In the genomic region with DNA sequence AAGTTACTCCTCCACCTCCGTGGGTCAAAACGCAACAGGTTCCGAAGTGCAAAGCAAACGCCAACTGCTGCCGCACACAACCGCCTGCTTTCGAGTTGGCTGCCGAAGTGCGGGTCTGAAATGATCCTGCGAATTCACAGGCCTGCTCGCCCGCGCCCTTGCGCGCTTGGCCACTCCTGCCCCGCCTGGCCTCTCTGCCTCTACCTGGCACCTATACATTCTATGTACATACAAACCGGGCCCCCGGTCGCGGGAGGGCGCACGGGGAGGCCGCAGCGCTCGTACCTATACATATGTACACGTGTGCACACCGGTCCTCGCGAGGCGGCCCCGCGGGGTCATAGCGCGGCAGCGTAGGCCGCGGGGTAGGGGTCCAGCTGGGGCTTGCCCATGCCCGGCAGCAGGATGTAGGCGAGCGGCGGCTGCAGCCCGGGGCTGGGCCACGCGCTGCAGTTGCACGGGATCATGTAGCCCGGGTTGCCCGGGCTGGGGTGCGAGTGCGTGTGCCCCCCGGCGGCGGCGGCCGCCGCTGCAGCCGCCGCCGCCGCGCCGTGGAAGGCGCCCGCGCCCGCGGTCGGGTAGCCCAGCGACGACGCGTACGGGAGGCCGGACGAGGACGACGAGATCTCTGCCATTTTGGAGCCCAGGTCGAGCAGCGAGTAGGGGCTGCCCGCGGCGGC, we compare ENCODE assay signal across 9 cellular contexts. TPM values are rescaled to one million over a fixed set of nuclear protein-coding genes. Genes with fewer than 3 reads are reported as not detected.
DNase-seq lines count a peak whose midpoint lies in the region; ATAC-seq and TF ChIP-seq lines count a peak whose summit lies in the region.
"Had no signal": no experiment of that assay in that cellular context is flagged by ENCODE, and none has a peak within 500 bp of the region (broad histone marks: within the 10 kb centered on the region; RNA-seq: fewer than 3 reads in every experiment).

No MANE protein-coding gene starts in this region.

- H3K27ac Mint-ChIP-seq in chondrocyte (ENCODE audit: unreplicated experiment) = no peak overlapping the region
- peak overlapping the region; percentile 93 for H3K27ac Mint-ChIP-seq in neural crest cell (ENCODE audit: unreplicated experiment)

- H3K27me3 Mint-ChIP-seq in chondrocyte (ENCODE audit: low read depth) (peaks cover 72% of the 10 kb centered on the region), neural crest cell (ENCODE audit: low read depth) (peaks cover 80% of the 10 kb centered on the region)

- H3K79me2 ChIP-seq in Karpas-422 (ENCODE audit: low read length) = no peaks in the 10 kb centered on the region

- peak; percentile 65 for ATAC-seq in GM21528 (IDR thresholded peaks at IDR 0.05; ENCODE audit: low FRiP score, unreplicated experiment)

- peaks cover 3% of the 10 kb centered on the region for H3K36me3 Mint-ChIP-seq in chondrocyte (ENCODE audit: low read depth)
- peaks cover 18% of the 10 kb centered on the region for H3K36me3 Mint-ChIP-seq in neural crest cell (ENCODE audit: low read depth)

- no peaks in the 10 kb centered on the region for H4K20me1 ChIP-seq in Karpas-422 (ENCODE audit: insufficient read depth, low read depth, low read length)

- no peaks in the 10 kb centered on the region for H3K9me3 ChIP-seq in Karpas-422 (ENCODE audit: low read length)

- DNase-seq in NCI-H1417 (lab: John Stamatoyannopoulos, UW) (peak; percentile 68 to 85 (median 80)), NCI-H1417 treated with DMSO at 0.1 percent for 48 hours (lab: John Stamatoyannopoulos, UW) (no peak), NCI-H1092 treated with DMSO at 0.1 percent for 48 hours (lab: John Stamatoyannopoulos, UW) (peak; percentile 84), chondrocyte (ENCODE audit: low spot score) (peak; percentile 93), neural crest cell (ENCODE audit: low read depth, low spot score) (no peak), Karpas-422 (no peak), T1000 (lab: John Stamatoyannopoulos, UW) (no peak)

- H3K9me3 Mint-ChIP-seq in chondrocyte (ENCODE audit: low read depth) (no peaks in the 10 kb centered on the region), neural crest cell (no peaks in the 10 kb centered on the region)

- H3K4me3 Mint-ChIP-seq in chondrocyte (ENCODE audit: unreplicated experiment) (no peak overlapping the region), neural crest cell (peak overlapping the region; percentile 95)

- H3K4me1 Mint-ChIP-seq in chondrocyte (ENCODE audit: low read depth) (peaks cover 20% of the 10 kb centered on the region), neural crest cell (peaks cover 63% of the 10 kb centered on the region)

- no peaks in the 10 kb centered on the region for H3K36me3 ChIP-seq in Karpas-422 (ENCODE audit: insufficient read depth, low read length)
- H3K36me3 ChIP-seq: BLaER1 treated with 17β-estradiol and CSF1 and Interleukin-3, amounts not matched to agents 10 nM and 100 nM had no signal

- peak; percentile 63 for TF ChIP-seq CTCF in chondrocyte (IDR thresholded peaks at IDR 0.05)
- TF ChIP-seq CTCF in neural crest cell (conservative IDR thresholded peaks at IDR 0.05) = peak; percentile 60

- no peak overlapping the region for H3K9ac ChIP-seq in Karpas-422 (ENCODE audit: low read length)
- H3K9ac ChIP-seq: BLaER1 treated with 17β-estradiol and CSF1 and Interleukin-3, amounts not matched to agents 10 nM and 100 nM had no signal

- no peaks in the 10 kb centered on the region for H3K9me2 ChIP-seq in Karpas-422 (replicated peaks; ENCODE audit: insufficient read depth, low read length)

- no peak overlapping the region for H3K4me3 ChIP-seq in Karpas-422 (ENCODE audit: low read length)

- H2AFZ ChIP-seq in Karpas-422 (ENCODE audit: low read length) = no peak overlapping the region

- H3K4me2 ChIP-seq in Karpas-422 (ENCODE audit: low read depth, low read length, poor library complexity, severe bottlenecking) = no peak overlapping the region
- H3K4me2 ChIP-seq: BLaER1 treated with 17β-estradiol and CSF1 and Interleukin-3, amounts not matched to agents 10 nM and 100 nM had no signal

- no peak overlapping the region for H3K27ac ChIP-seq in Karpas-422 (ENCODE audit: low read length)
- H3K27ac ChIP-seq: BLaER1 treated with 17β-estradiol and CSF1 and Interleukin-3, amounts not matched to agents 10 nM and 100 nM had no signal

- H3K4me1 ChIP-seq in Karpas-422 (ENCODE audit: low read length) = no peaks in the 10 kb centered on the region

- no peaks in the 10 kb centered on the region for H3K27me3 ChIP-seq in Karpas-422 (ENCODE audit: low read length)

RNA-seq across cellular contexts. Expression of a gene that starts 1.3 kb away (rescaled TPM):
- total RNA-seq in chondrocyte (not detected in 3 replicates), neural crest cell (71.8 and 79.5 TPM in 2 replicates)
- total RNA-seq in Karpas-422 (2014; rRNA removed; shearing (Covaris generic); ENCODE audit: low replicate concordance) = not detected in 2 replicates

Comparison
In these comparisons a context has a peak if more than half of its experiments do, and no peak if none do; other contexts are left out.
1. DNase-seq: peak in NCI-H1417 (3 of 3), NCI-H1092 treated with DMSO at 0.1 percent for 48 hours (single experiment) and chondrocyte (single experiment); none in NCI-H1417 treated with DMSO at 0.1 percent for 48 hours (single experiment), neural crest cell (single experiment), Karpas-422 (single experiment) and T1000 (single experiment).
2. RNA of a gene that starts 1.3 kb away (total RNA-seq): 71.8 to 79.5 TPM in neural crest cell; not detected in chondrocyte and not detected in Karpas-422; every median in the first group is over 10 times any median in the second.